ENCODE assay signal across 19 cellular contexts in genomic region chr3:189502676-189503257, GRCh38.
"Had no signal": no experiment of that assay in that cellular context is flagged by ENCODE, and none has a peak within 500 bp of the region (broad histone marks: within the 10 kb centered on the region; RNA-seq: fewer than 3 reads in every experiment).

No MANE protein-coding gene starts in this region.

- H3K27ac ChIP-seq: breast epithelium, epithelial cell of prostate, gastrocnemius medialis, heart right ventricle, tibial nerve, uterus had no signal

- FAIRE-seq: islet of Langerhans had no signal

- H3K4me3 Mint-ChIP-seq: activated B cell treated with CpG ODN at 0.5 μM for 24 hours; activated CD8-positive, alpha-beta memory T cell treated with anti-CD3 and anti-CD28 coated beads, Interleukin-2, amount 10 ng/mL, durations not matched to agents 7 days and 5 days; activated naive CD8-positive, alpha-beta T cell treated with anti-CD3 and anti-CD28 coated beads, Interleukin-2, amount 10 ng/mL, durations not matched to agents 7 days and 5 days had no signal

- H3K4me1 ChIP-seq: breast epithelium, gastrocnemius medialis, heart right ventricle, tibial nerve, uterus had no signal

- H3K27me3 ChIP-seq: breast epithelium, gastrocnemius medialis, heart right ventricle, tibial nerve, uterus had no signal

- DNase-seq: activated B cell treated with CpG ODN at 0.5 μM for 24 hours; activated CD4-positive, alpha-beta T cell treated with anti-CD3 and anti-CD28 coated beads, Interleukin-2, amount 50 U/mL, for 1 hour; activated CD8-positive, alpha-beta memory T cell treated with anti-CD3 and anti-CD28 coated beads, Interleukin-2, amount 10 ng/mL, durations not matched to agents 7 days and 5 days; activated naive CD8-positive, alpha-beta T cell treated with anti-CD3 and anti-CD28 coated beads, Interleukin-2, amount 10 ng/mL, durations not matched to agents 7 days and 5 days; activated T-cell treated with anti-CD3 and anti-CD28 coated beads, Interleukin-2, amount 50 U/mL, for 48 hours; aorta; cerebellar nuclear complex; gastrocnemius medialis; heart right ventricle; left colon; midbrain; substantia nigra; uterus had no signal

- H3K9me3 ChIP-seq: breast epithelium, gastrocnemius medialis, tibial nerve, uterus had no signal

- H3K36me3 Mint-ChIP-seq: activated naive CD8-positive, alpha-beta T cell treated with anti-CD3 and anti-CD28 coated beads, Interleukin-2, amount 10 ng/mL, durations not matched to agents 7 days and 5 days had no signal

- H3K27ac Mint-ChIP-seq: activated B cell treated with CpG ODN at 0.5 μM for 24 hours; activated CD8-positive, alpha-beta memory T cell treated with anti-CD3 and anti-CD28 coated beads, Interleukin-2, amount 10 ng/mL, durations not matched to agents 7 days and 5 days; activated naive CD8-positive, alpha-beta T cell treated with anti-CD3 and anti-CD28 coated beads, Interleukin-2, amount 10 ng/mL, durations not matched to agents 7 days and 5 days had no signal

- H3K36me3 ChIP-seq: breast epithelium, gastrocnemius medialis, heart right ventricle, tibial nerve, uterus had no signal

- ATAC-seq: activated CD8-positive, alpha-beta memory T cell treated with anti-CD3 and anti-CD28 coated beads, Interleukin-2, amount 10 ng/mL, durations not matched to agents 7 days and 5 days; gastrocnemius medialis; heart right ventricle; left colon; sciatic nerve had no signal

- H3K27me3 Mint-ChIP-seq: activated CD8-positive, alpha-beta memory T cell treated with anti-CD3 and anti-CD28 coated beads, Interleukin-2, amount 10 ng/mL, durations not matched to agents 7 days and 5 days; activated naive CD8-positive, alpha-beta T cell treated with anti-CD3 and anti-CD28 coated beads, Interleukin-2, amount 10 ng/mL, durations not matched to agents 7 days and 5 days had no signal

- H3K4me3 ChIP-seq: breast epithelium, gastrocnemius medialis, heart right ventricle, lung, tibial nerve, uterus had no signal
